16 cellular contexts compared by ENCODE assay signal in genomic region chr3:72395654-72396415, GRCh38.
"Had no signal": no experiment of that assay in that cellular context is flagged by ENCODE, and none has a peak within 500 bp of the region (broad histone marks: within the 10 kb centered on the region; RNA-seq: fewer than 3 reads in every experiment).

No MANE protein-coding gene starts in this region.

- ATAC-seq: gastrocnemius medialis, heart right ventricle had no signal

- H3K4me3 Mint-ChIP-seq: brain, endodermal cell had no signal

- H3K27ac Mint-ChIP-seq: endodermal cell had no signal

- H3K4me3 ChIP-seq: gastrocnemius medialis, heart right ventricle, right atrium auricular region, thyroid gland, vagina had no signal

- H3K9me3 Mint-ChIP-seq: endodermal cell had no signal

- H3K27me3 Mint-ChIP-seq: brain had no signal

- DNase-seq: activated CD4-positive, alpha-beta T cell treated with anti-CD3 and anti-CD28 coated beads for 48 hours; activated naive CD4-positive, alpha-beta T cell treated with anti-CD3 and anti-CD28 coated beads, Interleukin-2, amount 50 U/mL, for 16 hours; activated T-cell treated with anti-CD3 and anti-CD28 coated beads for 4 hours; amniotic stem cell; endodermal cell; erythroblast; gastrocnemius medialis; heart right ventricle; kidney glomerular epithelial cell; small intestine; T-helper 1 cell; thyroid gland; WERI-Rb-1 had no signal
